ENCODE assay signal across 12 cellular contexts in the genomic region with DNA sequence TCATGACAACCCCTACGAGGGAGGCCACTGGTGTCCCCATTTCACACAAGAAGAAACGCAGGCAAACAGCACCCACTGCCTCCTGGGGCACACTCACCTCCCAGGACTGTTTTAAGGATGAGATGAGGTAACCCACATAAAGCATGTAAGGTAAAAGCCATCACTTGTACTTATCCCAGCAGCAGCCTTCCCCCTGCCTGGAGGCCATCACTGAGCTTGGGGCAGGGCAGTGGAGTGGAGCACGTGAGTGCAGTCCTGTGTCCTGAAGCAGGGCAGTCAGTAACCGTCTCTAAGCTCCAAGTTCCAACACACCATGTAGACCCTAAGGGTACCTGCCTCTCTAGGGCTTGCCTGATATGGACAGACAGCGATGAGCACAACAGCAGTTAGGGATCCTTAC. TPM values are rescaled to one million over a fixed set of nuclear protein-coding genes. Genes with fewer than 3 reads are reported as not detected.
DNase-seq lines count a peak whose midpoint lies in the region; ATAC-seq, FAIRE-seq and TF ChIP-seq lines count a peak whose summit lies in the region.
"Had no signal": no experiment of that assay in that cellular context is flagged by ENCODE, and none has a peak within 500 bp of the region (broad histone marks: within the 10 kb centered on the region; RNA-seq: fewer than 3 reads in every experiment).

No MANE protein-coding gene starts in this region.

- no peaks in the 10 kb centered on the region for H4K20me1 ChIP-seq in endothelial cell of umbilical vein (replicated peaks; ENCODE audit: control insufficient read depth, extremely low read depth, insufficient read depth, low read length)

- H3K9me3 ChIP-seq in endothelial cell of umbilical vein (replicated peaks; ENCODE audit: control insufficient read depth, insufficient read depth, low read length) (no peaks in the 10 kb centered on the region), skeletal muscle satellite cell (replicated peaks; ENCODE audit: low read length) (no peaks in the 10 kb centered on the region), upper lobe of right lung (no peaks in the 10 kb centered on the region)

- H3K36me3 Mint-ChIP-seq in activated T-cell treated with anti-CD3 and anti-CD28 coated beads, Interleukin-2, amount 50 U/mL, for 4 hours (ENCODE audit: insufficient read depth) = no peaks in the 10 kb centered on the region

- no peaks in the 10 kb centered on the region for H3K9me1 ChIP-seq in endothelial cell of umbilical vein (replicated peaks; ENCODE audit: control insufficient read depth, extremely low read depth, insufficient read depth, low read length)

- H2AFZ ChIP-seq in endothelial cell of umbilical vein (ENCODE audit: low read depth, low read length) = no peak overlapping the region

- H3K27ac ChIP-seq in endothelial cell of umbilical vein (ENCODE audit: insufficient read depth, low read depth, low read length) = no peak overlapping the region
- H3K27ac ChIP-seq in upper lobe of right lung = no peak overlapping the region

- intact Hi-C loops in endothelial cell of umbilical vein (cut with micrococcal nuclease) = no loop called here
- intact Hi-C loops in upper lobe of right lung (cut with DNase I) = no loop called here

- H3K9me3 Mint-ChIP-seq in activated T-cell treated with anti-CD3 and anti-CD28 coated beads, Interleukin-2, amount 50 U/mL, for 4 hours = no peaks in the 10 kb centered on the region

- H3K4me1 Mint-ChIP-seq in activated T-cell treated with anti-CD3 and anti-CD28 coated beads, Interleukin-2, amount 50 U/mL, for 4 hours (ENCODE audit: low read depth) = peaks cover 17% of the 10 kb centered on the region

- CTCF ChIA-PET in endothelial cell of umbilical vein (lab: Charles Lee) = interaction anchor here (1.2 kb wide), 1 partner anchor 47 kb away, joined by 4 read pairs; no protein-coding TSS in a partner anchor

- H3K79me2 ChIP-seq in endothelial cell of umbilical vein (ENCODE audit: control insufficient read depth, insufficient read depth, low read length) = peaks cover 42% of the 10 kb centered on the region

- dilution Hi-C loops in endothelial cell of umbilical vein (cut with MboI; ENCODE audit: extremely low pct_ligation_motif_present, low sequenced_read_pairs) = no loop called here

- TF ChIP-seq POLR2A in endothelial cell of umbilical vein (IDR thresholded peaks at IDR 0.05; ENCODE audit: low read depth, low read length) = no peak

- peak overlapping the region; percentile 76 for H3K4me3 Mint-ChIP-seq in activated T-cell treated with anti-CD3 and anti-CD28 coated beads, Interleukin-2, amount 50 U/mL, for 4 hours

- no peak for FAIRE-seq in endothelial cell of umbilical vein (lab: Jason Lieb, UNC)
- FAIRE-seq: GM19239, small intestine had no signal

- H3K27me3 ChIP-seq in endothelial cell of umbilical vein (ENCODE audit: control insufficient read depth in 2 of 2, insufficient read depth in 2 of 2, low read length in 2 of 2) = no peaks in the 10 kb centered on the region
- H3K27me3 ChIP-seq in skeletal muscle satellite cell (ENCODE audit: control insufficient read depth, insufficient read depth, low read length) = no peaks in the 10 kb centered on the region
- no peaks in the 10 kb centered on the region for H3K27me3 ChIP-seq in upper lobe of right lung

- ATAC-seq in activated T-cell treated with anti-CD3 and anti-CD28 coated beads, Interleukin-2, amount 50 U/mL, for 4 hours = no peak
- ATAC-seq in upper lobe of right lung = no peak
- ATAC-seq in GM21360 (IDR thresholded peaks at IDR 0.05; ENCODE audit: unreplicated experiment) = no peak

- H3K4me3 ChIP-seq in endothelial cell of umbilical vein (replicated peaks in 1 of 3; ENCODE audit: insufficient read depth in 1 of 3, low read depth in 1 of 3, low read length in 3 of 3) = no peak overlapping the region
- H3K4me3 ChIP-seq in skeletal muscle satellite cell (ENCODE audit: low read length) = no peak overlapping the region
- no peak overlapping the region for H3K4me3 ChIP-seq in upper lobe of right lung

- POLR2A ChIA-PET in endothelial cell of umbilical vein (lab: Charles Lee) = no interaction called here

- TSS peak; percentile 42 for BruUV-seq in endothelial cell of umbilical vein (replicated peaks; lab: Mats Ljungman, UMichigan)

- H3K36me3 ChIP-seq in endothelial cell of umbilical vein (ENCODE audit: control insufficient read depth in 2 of 2, extremely low read depth in 1 of 2, insufficient read depth in 2 of 2, low read length in 2 of 2) = no peaks in the 10 kb centered on the region
- H3K36me3 ChIP-seq in skeletal muscle satellite cell (ENCODE audit: insufficient read depth, low read length) = no peaks in the 10 kb centered on the region
- H3K36me3 ChIP-seq in upper lobe of right lung = no peaks in the 10 kb centered on the region

- H3K4me1 ChIP-seq in endothelial cell of umbilical vein (ENCODE audit: control insufficient read depth, extremely low read depth, insufficient read depth, low read length) = no peaks in the 10 kb centered on the region
- H3K4me1 ChIP-seq in skeletal muscle satellite cell (ENCODE audit: control insufficient read depth, insufficient read depth, low read length) = peaks cover 3% of the 10 kb centered on the region
- H3K4me1 ChIP-seq in upper lobe of right lung = peaks cover 8% of the 10 kb centered on the region

- H3K9ac ChIP-seq in endothelial cell of umbilical vein (replicated peaks; ENCODE audit: extremely low read depth, insufficient read depth, low read length) (no peak overlapping the region), skeletal muscle satellite cell (ENCODE audit: low read depth, low read length) (no peak overlapping the region)

- DNase-seq in activated T-cell treated with anti-CD3 and anti-CD28 coated beads, Interleukin-2, amount 50 U/mL, for 4 hours = no peak
- DNase-seq in activated T-cell treated with anti-CD3 and anti-CD28 coated beads for 4 hours (no peak), endothelial cell of umbilical vein (ENCODE audit: low read depth, low spot score) (no peak), GM10266 (ENCODE audit: extremely low spot score) (no peak), upper lobe of right lung (no peak)
- DNase-seq: head of caudate nucleus, small intestine, T1000 had no signal

- H3K4me2 ChIP-seq in endothelial cell of umbilical vein (ENCODE audit: insufficient read depth, low read length) (no peak overlapping the region), skeletal muscle satellite cell (ENCODE audit: low read length) (peak overlapping the region; percentile 82)

- H3K27me3 Mint-ChIP-seq in activated T-cell treated with anti-CD3 and anti-CD28 coated beads, Interleukin-2, amount 50 U/mL, for 4 hours (ENCODE audit: low read depth) = no peaks in the 10 kb centered on the region

- no peak for TF ChIP-seq CTCF in endothelial cell of umbilical vein (IDR thresholded peaks at IDR 0.05; ENCODE audit: extremely low read depth in 1 of 2, insufficient read depth in 1 of 2, low read depth in 1 of 2, low read length in 2 of 2)
- TF ChIP-seq CTCF in GM10266 (IDR thresholded peaks at IDR 0.05; ENCODE audit: control insufficient read depth, insufficient read depth, low read depth, missing control alignments) = no peak
- TF ChIP-seq CTCF in upper lobe of right lung (IDR thresholded peaks at IDR 0.05) = no peak

TF ChIP-seq in endothelial cell of umbilical vein, 7 proteins besides CTCF, POLR2A, EP300 and RAD21 (continues in another document):
- no peak for TF ChIP-seq GATA2 (IDR thresholded peaks at IDR 0.05; ENCODE audit: insufficient read depth, insufficient read length, low read depth, low read length)

RNA-seq across cellular contexts. Expression of gene POLE, which starts 1.7 kb away (rescaled TPM):
- 100 to 1,000 TPM in 2 of 3 donors, 10 to 100 TPM in 1; 98.4 to 110 (median 101) TPM for total RNA-seq in activated T-cell treated with anti-CD3 and anti-CD28 coated beads, Interleukin-2, amount 50 U/mL, for 4 hours
- polyA plus RNA-seq in PFSK-1 (2012; ENCODE audit: insufficient read length, low read depth) = 216 TPM
- total RNA-seq in endothelial cell of umbilical vein (73.7 and 82.7 TPM in 2 replicates), upper lobe of right lung (23.5 TPM)
- polyA plus RNA-seq in endothelial cell of umbilical vein = 22.9 and 27.5 TPM in 2 replicates
- 18.0 and 19.2 TPM in 2 replicates for polyA plus RNA-seq in endothelial cell of umbilical vein (2011; cell fraction: cytosol; rRNA removed)
- 231 and 237 TPM in 2 replicates for polyA plus RNA-seq in endothelial cell of umbilical vein (2011; cell fraction: nucleus; rRNA removed)
- polyA plus RNA-seq in endothelial cell of umbilical vein (2012) = 21.6 and 30.3 TPM in 2 replicates
- polyA minus RNA-seq in endothelial cell of umbilical vein = 74.4 and 100 TPM in 2 replicates
- polyA minus RNA-seq in endothelial cell of umbilical vein (2011; cell fraction: cytosol; rRNA and poly(A)+ RNA removed) = 61.0 TPM
- polyA minus RNA-seq in endothelial cell of umbilical vein (2011; cell fraction: nucleus; rRNA and poly(A)+ RNA removed) = 130 and 135 TPM in 2 replicates
- total RNA-seq in skeletal muscle satellite cell (2012; rRNA removed) = 16.5 and 23.4 TPM in 2 replicates

RNA-seq across cellular contexts. Expression of gene PXMP2, which starts 2.0 kb away (rescaled TPM):
- 10 to 100 TPM in 1 of 3 donors, 1 to 10 TPM in 2; 5.9 to 11.5 (median 7.0) TPM for total RNA-seq in activated T-cell treated with anti-CD3 and anti-CD28 coated beads, Interleukin-2, amount 50 U/mL, for 4 hours
- 24.5 TPM for polyA plus RNA-seq in PFSK-1 (2012; ENCODE audit: insufficient read length, low read depth)
- 21.1 and 24.0 TPM in 2 replicates for total RNA-seq in endothelial cell of umbilical vein
- 31.5 and 32.8 TPM in 2 replicates for polyA plus RNA-seq in endothelial cell of umbilical vein
- polyA plus RNA-seq in endothelial cell of umbilical vein (2011; cell fraction: cytosol; rRNA removed) = 29.0 and 31.3 TPM in 2 replicates
- 13.7 and 16.7 TPM in 2 replicates for polyA plus RNA-seq in endothelial cell of umbilical vein (2011; cell fraction: nucleus; rRNA removed)
- polyA plus RNA-seq in endothelial cell of umbilical vein (2012) = 11.4 and 14.6 TPM in 2 replicates
- 11.7 and 17.2 TPM in 2 replicates for polyA minus RNA-seq in endothelial cell of umbilical vein
- 16.0 TPM for polyA minus RNA-seq in endothelial cell of umbilical vein (2011; cell fraction: cytosol; rRNA and poly(A)+ RNA removed)
- polyA minus RNA-seq in endothelial cell of umbilical vein (2011; cell fraction: nucleus; rRNA and poly(A)+ RNA removed) = 3.8 and 7.3 TPM in 2 replicates
- total RNA-seq in skeletal muscle satellite cell (2012; rRNA removed) = 9.8 and 10.6 TPM in 2 replicates
- 21.2 TPM for total RNA-seq in upper lobe of right lung

RNA-seq across cellular contexts. Expression of gene PGAM5, which starts 25.2 kb away (rescaled TPM):
- total RNA-seq in activated T-cell treated with anti-CD3 and anti-CD28 coated beads, Interleukin-2, amount 50 U/mL, for 4 hours = 100 to 1,000 TPM; 128 to 170 (median 147) TPM
- polyA plus RNA-seq in PFSK-1 (2012; ENCODE audit: insufficient read length, low read depth) = 24.8 TPM
- 45.7 and 52.8 TPM in 2 replicates for total RNA-seq in endothelial cell of umbilical vein
- polyA plus RNA-seq in endothelial cell of umbilical vein = 23.1 and 34.1 TPM in 2 replicates
- 25.6 and 29.1 TPM in 2 replicates for polyA plus RNA-seq in endothelial cell of umbilical vein (2011; cell fraction: cytosol; rRNA removed)
- 14.0 and 16.6 TPM in 2 replicates for polyA plus RNA-seq in endothelial cell of umbilical vein (2011; cell fraction: nucleus; rRNA removed)
- polyA plus RNA-seq in endothelial cell of umbilical vein (2012) = 35.6 and 43.2 TPM in 2 replicates
- 31.2 and 39.4 TPM in 2 replicates for polyA minus RNA-seq in endothelial cell of umbilical vein
- polyA minus RNA-seq in endothelial cell of umbilical vein (2011; cell fraction: cytosol; rRNA and poly(A)+ RNA removed) = 105 TPM
- 8.9 and 12.9 TPM in 2 replicates for polyA minus RNA-seq in endothelial cell of umbilical vein (2011; cell fraction: nucleus; rRNA and poly(A)+ RNA removed)
- total RNA-seq in skeletal muscle satellite cell (2012; rRNA removed) = 48.9 and 64.4 TPM in 2 replicates
- 25.4 TPM for total RNA-seq in upper lobe of right lung
